Comparison of ENCODE assay signal across 2 cellular contexts in the genomic region with DNA sequence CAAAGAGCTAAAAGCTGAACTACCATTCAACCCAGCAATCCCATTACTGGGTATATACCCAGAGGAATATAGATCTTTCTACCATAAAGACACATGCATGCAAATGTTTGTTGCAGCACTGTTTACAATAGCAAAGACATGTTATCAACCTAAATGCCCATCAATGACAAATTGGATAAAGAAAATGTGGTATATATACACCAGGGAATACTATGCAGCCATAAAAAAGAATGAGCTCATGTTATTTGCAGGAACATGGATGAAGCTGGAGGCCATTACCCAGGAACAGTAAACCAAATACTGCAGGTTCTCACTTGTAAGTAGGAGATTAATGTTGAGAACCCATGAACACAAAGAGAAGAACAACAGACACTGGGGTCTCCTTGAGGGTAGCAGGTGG.
TF ChIP-seq lines count a peak whose summit lies in the region.

No MANE protein-coding gene starts in this region.

TF ChIP-seq in SK-N-SH treated with all-trans-retinoic acid at 6 μM for 48 hours, 23 proteins besides CTCF, POLR2A, EP300 and RAD21:
- TF ChIP-seq, protein P1, sequence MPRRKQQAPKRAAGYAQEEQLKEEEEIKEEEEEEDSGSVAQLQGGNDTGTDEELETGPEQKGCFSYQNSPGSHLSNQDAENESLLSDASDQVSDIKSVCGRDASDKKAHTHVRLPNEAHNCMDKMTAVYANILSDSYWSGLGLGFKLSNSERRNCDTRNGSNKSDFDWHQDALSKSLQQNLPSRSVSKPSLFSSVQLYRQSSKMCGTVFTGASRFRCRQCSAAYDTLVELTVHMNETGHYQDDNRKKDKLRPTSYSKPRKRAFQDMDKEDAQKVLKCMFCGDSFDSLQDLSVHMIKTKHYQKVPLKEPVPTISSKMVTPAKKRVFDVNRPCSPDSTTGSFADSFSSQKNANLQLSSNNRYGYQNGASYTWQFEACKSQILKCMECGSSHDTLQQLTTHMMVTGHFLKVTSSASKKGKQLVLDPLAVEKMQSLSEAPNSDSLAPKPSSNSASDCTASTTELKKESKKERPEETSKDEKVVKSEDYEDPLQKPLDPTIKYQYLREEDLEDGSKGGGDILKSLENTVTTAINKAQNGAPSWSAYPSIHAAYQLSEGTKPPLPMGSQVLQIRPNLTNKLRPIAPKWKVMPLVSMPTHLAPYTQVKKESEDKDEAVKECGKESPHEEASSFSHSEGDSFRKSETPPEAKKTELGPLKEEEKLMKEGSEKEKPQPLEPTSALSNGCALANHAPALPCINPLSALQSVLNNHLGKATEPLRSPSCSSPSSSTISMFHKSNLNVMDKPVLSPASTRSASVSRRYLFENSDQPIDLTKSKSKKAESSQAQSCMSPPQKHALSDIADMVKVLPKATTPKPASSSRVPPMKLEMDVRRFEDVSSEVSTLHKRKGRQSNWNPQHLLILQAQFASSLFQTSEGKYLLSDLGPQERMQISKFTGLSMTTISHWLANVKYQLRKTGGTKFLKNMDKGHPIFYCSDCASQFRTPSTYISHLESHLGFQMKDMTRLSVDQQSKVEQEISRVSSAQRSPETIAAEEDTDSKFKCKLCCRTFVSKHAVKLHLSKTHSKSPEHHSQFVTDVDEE (CRISPR knock-in tag; IDR thresholded peaks at IDR 0.05) = no peak
- TF ChIP-seq RARB (CRISPR knock-in tag; IDR thresholded peaks at IDR 0.05) (no peak), ZNF8 (CRISPR knock-in tag; IDR thresholded peaks at IDR 0.05) (peak; percentile 85), BACH2 (CRISPR knock-in tag; IDR thresholded peaks at IDR 0.05; ENCODE audit: borderline replicate concordance) (no peak), CSDC2 (CRISPR knock-in tag; IDR thresholded peaks at IDR 0.05) (no peak)

TF ChIP-seq in SK-N-SH, 30 proteins besides CTCF, POLR2A, EP300 and RAD21 (continued from another document):
- TF ChIP-seq RFX5 (IDR thresholded peaks at IDR 0.05; ENCODE audit: low read length) = no peak
- no peak for TF ChIP-seq TCF12 (IDR thresholded peaks at IDR 0.05)
- no peak for TF ChIP-seq SIN3A (IDR thresholded peaks at IDR 0.05; ENCODE audit: borderline replicate concordance, low read depth, low read length)
- TF ChIP-seq, protein P2, sequence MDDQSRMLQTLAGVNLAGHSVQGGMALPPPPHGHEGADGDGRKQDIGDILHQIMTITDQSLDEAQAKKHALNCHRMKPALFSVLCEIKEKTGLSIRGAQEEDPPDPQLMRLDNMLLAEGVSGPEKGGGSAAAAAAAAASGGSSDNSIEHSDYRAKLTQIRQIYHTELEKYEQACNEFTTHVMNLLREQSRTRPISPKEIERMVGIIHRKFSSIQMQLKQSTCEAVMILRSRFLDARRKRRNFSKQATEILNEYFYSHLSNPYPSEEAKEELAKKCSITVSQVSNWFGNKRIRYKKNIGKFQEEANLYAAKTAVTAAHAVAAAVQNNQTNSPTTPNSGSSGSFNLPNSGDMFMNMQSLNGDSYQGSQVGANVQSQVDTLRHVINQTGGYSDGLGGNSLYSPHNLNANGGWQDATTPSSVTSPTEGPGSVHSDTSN (IDR thresholded peaks at IDR 0.05) = no peak
- TF ChIP-seq RXRA (IDR thresholded peaks at IDR 0.05; ENCODE audit: borderline replicate concordance, low read depth) = no peak
- no peak for TF ChIP-seq NRF1 (IDR thresholded peaks at IDR 0.05; ENCODE audit: low read depth, low read length)
- TF ChIP-seq, protein P3, sequence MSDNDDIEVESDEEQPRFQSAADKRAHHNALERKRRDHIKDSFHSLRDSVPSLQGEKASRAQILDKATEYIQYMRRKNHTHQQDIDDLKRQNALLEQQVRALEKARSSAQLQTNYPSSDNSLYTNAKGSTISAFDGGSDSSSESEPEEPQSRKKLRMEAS (IDR thresholded peaks at IDR 0.05; ENCODE audit: low read depth) = no peak
- TF ChIP-seq POLR2AphosphoS5 (IDR thresholded peaks at IDR 0.05; ENCODE audit: low read depth, low read length) = no peak
- TF ChIP-seq GABPA (IDR thresholded peaks at IDR 0.05; ENCODE audit: low read depth) = no peak
- no peak for TF ChIP-seq REST (IDR thresholded peaks at IDR 0.05; ENCODE audit: low read depth, low read length)
- TF ChIP-seq MEF2A (IDR thresholded peaks at IDR 0.05; ENCODE audit: borderline replicate concordance, low read depth) = no peak
- no peak for TF ChIP-seq NFIC (IDR thresholded peaks at IDR 0.05; ENCODE audit: borderline replicate concordance)
- TF ChIP-seq FOXJ3 (CRISPR knock-in tag; IDR thresholded peaks at IDR 0.05) = no peak
- no peak for TF ChIP-seq USF2 (IDR thresholded peaks at IDR 0.05; ENCODE audit: borderline replicate concordance, low read depth, low read length)
